ENCODE assay signal across 1 cellular context in genomic region chr21:44941567-44941966, GRCh38.
TF ChIP-seq lines count a peak whose summit lies in the region.

No MANE protein-coding gene starts in this region.

TF ChIP-seq in HCT116, 20 proteins besides CTCF, POLR2A, EP300 and RAD21:
- TF ChIP-seq FOSL1 (IDR thresholded peaks at IDR 0.05; ENCODE audit: low read depth): no peak
- TF ChIP-seq CBX3 (IDR thresholded peaks at IDR 0.05; ENCODE audit: low read depth): no peak
- no peak for TF ChIP-seq REST (IDR thresholded peaks at IDR 0.05; ENCODE audit: low read depth)
TF ChIP-seq in HCT116: peak in this region for 0.
